14 cellular contexts compared by ENCODE assay signal in the genomic region with DNA sequence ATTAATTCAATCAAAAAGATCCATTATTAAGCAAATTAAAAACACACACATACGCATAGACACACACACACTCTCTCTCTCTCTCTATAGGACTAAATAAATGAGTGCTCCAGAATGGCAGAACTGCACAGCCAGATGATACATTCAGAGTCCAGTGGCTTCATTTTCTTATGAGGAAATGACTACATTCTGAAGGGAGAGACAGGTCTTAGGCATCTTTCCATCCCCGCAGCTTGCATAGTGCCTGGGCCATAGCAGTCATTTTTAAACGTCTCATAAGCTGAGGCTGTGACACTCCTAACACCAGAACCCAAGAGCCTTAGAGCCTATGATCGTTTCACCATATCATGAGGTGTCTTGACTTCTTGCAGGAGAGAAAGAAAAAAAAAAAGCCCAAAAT.
"Had no signal": no experiment of that assay in that cellular context is flagged by ENCODE, and none has a peak within 500 bp of the region (broad histone marks: within the 10 kb centered on the region; RNA-seq: fewer than 3 reads in every experiment).

No MANE protein-coding gene starts in this region.

- H3K4me3 ChIP-seq: esophagus muscularis mucosa had no signal

- H2AFZ ChIP-seq: parathyroid adenoma had no signal

- H3K4me1 ChIP-seq: parathyroid adenoma had no signal

- H3K79me2 ChIP-seq: parathyroid adenoma had no signal

- ATAC-seq: activated naive CD4-positive, alpha-beta T cell treated with anti-CD3 and anti-CD28 coated beads, Interleukin-2, amount 50 U/mL, for 72 hours had no signal

- H3K9me3 ChIP-seq: esophagus muscularis mucosa had no signal

- H3K27ac ChIP-seq: esophagus muscularis mucosa, parathyroid adenoma had no signal

- H3K27me3 Mint-ChIP-seq: brain; central memory CD8-positive, alpha-beta T cell; dendritic cell treated with granulocyte-macrophage colony-stimulating factor and Interleukin-4, amounts not matched to agents 40 ng/mL and 50 ng/mL, for 4 days had no signal

- H3K9me3 Mint-ChIP-seq: activated naive CD4-positive, alpha-beta T cell treated with anti-CD3 and anti-CD28 coated beads, Interleukin-2, amount 50 U/mL, for 72 hours; brain; central memory CD8-positive, alpha-beta T cell; dendritic cell treated with granulocyte-macrophage colony-stimulating factor and Interleukin-4, amounts not matched to agents 40 ng/mL and 50 ng/mL, for 4 days; endodermal cell; T-helper 1 cell treated with Interleukin-12 subunit alpha and Interleukin-12 subunit beta and Interleukin-4 antibody, amounts not matched to agents 30 μg/mL and 1 μg/mL, for 36 hours had no signal

- H3K27me3 ChIP-seq: esophagus muscularis mucosa had no signal

- H3K27ac Mint-ChIP-seq: dendritic cell treated with granulocyte-macrophage colony-stimulating factor and Interleukin-4, amounts not matched to agents 40 ng/mL and 50 ng/mL, for 4 days; endodermal cell; T-helper 1 cell treated with Interleukin-12 subunit alpha and Interleukin-12 subunit beta and Interleukin-4 antibody, amounts not matched to agents 30 μg/mL and 1 μg/mL, for 36 hours had no signal

- H3K4me3 Mint-ChIP-seq: brain; central memory CD8-positive, alpha-beta T cell; dendritic cell treated with granulocyte-macrophage colony-stimulating factor and Interleukin-4, amounts not matched to agents 40 ng/mL and 50 ng/mL, for 4 days; endodermal cell; T-helper 1 cell treated with Interleukin-12 subunit alpha and Interleukin-12 subunit beta and Interleukin-4 antibody, amounts not matched to agents 30 μg/mL and 1 μg/mL, for 36 hours had no signal

- DNase-seq: activated CD4-positive, alpha-beta T cell treated with anti-CD3 and anti-CD28 coated beads, Interleukin-2, amount 50 U/mL, for 1 hour; activated effector memory CD4-positive, alpha-beta T cell treated with anti-CD3 and anti-CD28 coated beads, Interleukin-2, amount 50 U/mL, for 16 hours; amniotic stem cell; endodermal cell; retina; stimulated activated CD4-positive, alpha-beta T cell treated with anti-CD3 and anti-CD28 coated beads, Interleukin-15, amount 100 ng/mL, for 24 hours; stimulated activated CD4-positive, alpha-beta T cell treated with anti-CD3 and anti-CD28 coated beads, Interleukin-4, amount 100 ng/mL, for 24 hours had no signal

- H3K9ac ChIP-seq: parathyroid adenoma had no signal
